11 cellular contexts compared by ENCODE assay signal in genomic region chr17:57665128-57665527, GRCh38.
DNase-seq lines count a peak whose midpoint lies in the region; ATAC-seq, FAIRE-seq and TF ChIP-seq lines count a peak whose summit lies in the region.
"Had no signal": no experiment of that assay in that cellular context is flagged by ENCODE, and none has a peak within 500 bp of the region (broad histone marks: within the 10 kb centered on the region; RNA-seq: fewer than 3 reads in every experiment).

No MANE protein-coding gene starts in this region.

- no peak for FAIRE-seq in H1 (lab: Jason Lieb, UNC)

- H2BK120ac ChIP-seq in H9 (ENCODE audit: low read depth, low read length, poor library complexity, severe bottlenecking) (no peak overlapping the region), H1 (replicated peaks; ENCODE audit: low read depth, low read length) (no peak overlapping the region)

- ATAC-seq in PC-3 = no peak
- ATAC-seq in HG03095 (IDR thresholded peaks at IDR 0.05; ENCODE audit: unreplicated experiment) = no peak

- H2BK5ac ChIP-seq in H9 (ENCODE audit: insufficient read length, low read length) = no peak overlapping the region
- no peak overlapping the region for H2BK5ac ChIP-seq in H1 (ENCODE audit: low read depth, low read length)

- H3K23ac ChIP-seq in H9 (ENCODE audit: insufficient read length, low read depth, low read length) = no peak overlapping the region
- no peak overlapping the region for H3K23ac ChIP-seq in H1 (ENCODE audit: insufficient read length)

- TF ChIP-seq POLR2A in H1 (IDR thresholded peaks at IDR 0.05; ENCODE audit: control extremely low read depth in 1 of 2, low read depth in 2 of 2, low read length in 2 of 2) = no peak
- no peak for TF ChIP-seq POLR2A in spleen (IDR thresholded peaks at IDR 0.05)

- H4K91ac ChIP-seq in H9 (ENCODE audit: insufficient read length, low read depth, low read length) (no peak overlapping the region), H1 (replicated peaks; ENCODE audit: insufficient read length, low read length) (no peak overlapping the region)

- H3K27ac Mint-ChIP-seq in H9 = peak overlapping the region; percentile 22 to 47 (median 24); a peak in 3 of 7 replicates

- H3K4me3 Mint-ChIP-seq in H9 = no peak overlapping the region

- H3F3A ChIP-seq in PC-3 (ENCODE audit: low read length, unreplicated experiment) (no peaks in the 10 kb centered on the region), PC-9 (ENCODE audit: insufficient read depth, low read depth) (peaks cover 5% of the 10 kb centered on the region)

- CTCF ChIA-PET in H1 (lab: Charles Lee; ENCODE audit: partially characterized antibody) = interaction anchor here (0.9 to 2.3 kb wide), 11 partner anchors 10 to 169 kb away, joined by 3 to 11 read pairs (median 3); no protein-coding TSS in a partner anchor
- CTCF ChIA-PET in PC-3 (lab: Charles Lee) = no interaction called here
- CTCF ChIA-PET in PC-9 (lab: Charles Lee) = no interaction called here

- H3K36me3 ChIP-seq in H1 (ENCODE audit: control insufficient read depth in 2 of 4, insufficient read depth in 4 of 4, low read length in 3 of 4) (no peaks in the 10 kb centered on the region), spleen (peaks cover 0 to 6% (median 0%) of the 10 kb centered on the region in 6 donors), PC-3 (ENCODE audit: low read depth, low read length) (no peaks in the 10 kb centered on the region), PC-9 (ENCODE audit: low read depth) (no peaks in the 10 kb centered on the region)
- H3K36me3 ChIP-seq: ascending aorta, right atrium auricular region had no signal

- intact Hi-C loops in spleen (cut with DNase I; ENCODE audit: low total_unique reads) (no loop called here), PC-3 (cut with micrococcal nuclease) (no loop called here), PC-9 (cut with micrococcal nuclease; ENCODE audit: unreplicated experiment) (no loop called here)

- TF ChIP-seq EP300 in H1 (IDR thresholded peaks at IDR 0.05; ENCODE audit: borderline replicate concordance in 1 of 2, low read depth in 2 of 2, low read length in 2 of 2) = no peak

- H3K9ac ChIP-seq in H9 (ENCODE audit: extremely low read depth, insufficient read length, low read length) = no peak overlapping the region
- no peak overlapping the region for H3K9ac ChIP-seq in H1 (replicated peaks in 1 of 4; ENCODE audit: extremely low read depth in 1 of 4, low read depth in 3 of 4, low read length in 3 of 4)
- no peak overlapping the region for H3K9ac ChIP-seq in PC-3 (ENCODE audit: low read length)

- no peaks in the 10 kb centered on the region for H3K9me3 Mint-ChIP-seq in H9

- H4K20me1 ChIP-seq in H9 (ENCODE audit: control insufficient read depth, insufficient read depth, insufficient read length) (no peaks in the 10 kb centered on the region), H1 (replicated peaks in 1 of 2; ENCODE audit: control insufficient read depth in 1 of 2, insufficient read depth in 2 of 2, low read length in 2 of 2) (no peaks in the 10 kb centered on the region), PC-3 (ENCODE audit: low read length) (no peaks in the 10 kb centered on the region), PC-9 (ENCODE audit: insufficient read depth) (no peaks in the 10 kb centered on the region)

- H3K9me3 ChIP-seq in H9 (ENCODE audit: control insufficient read depth, low read depth, low read length) (no peaks in the 10 kb centered on the region), H1 (ENCODE audit: insufficient read depth in 2 of 2, low read depth in 1 of 2, low read length in 1 of 2) (no peaks in the 10 kb centered on the region), spleen (no peaks in the 10 kb centered on the region), PC-3 (ENCODE audit: low read length) (no peaks in the 10 kb centered on the region), PC-9 (ENCODE audit: insufficient read depth, low read depth) (no peaks in the 10 kb centered on the region)
- H3K9me3 ChIP-seq: ascending aorta, right atrium auricular region had no signal

- H3K4me1 ChIP-seq in H9 (ENCODE audit: insufficient read depth, low read length) (peaks cover 3% of the 10 kb centered on the region; the same call in 1 of the 2 replicates), H1 (replicated peaks in 1 of 4; ENCODE audit: control insufficient read depth in 3 of 4, insufficient read depth in 4 of 4, low read length in 3 of 4) (peaks cover 14 to 24% (median 22%) of the 10 kb centered on the region in 4 experiments), spleen (peaks cover 0 to 59% (median 23%) of the 10 kb centered on the region in 6 donors), PC-3 (ENCODE audit: insufficient read depth, low read length) (peaks cover 20% of the 10 kb centered on the region), PC-9 (replicated peaks; ENCODE audit: insufficient read depth) (peaks cover 7% of the 10 kb centered on the region)

- H3K27me3 Mint-ChIP-seq in H9 (ENCODE audit: low read depth) = no peaks in the 10 kb centered on the region

- peak; percentile 59 for DNase-seq in H9
- DNase-seq in NCI-H510A (lab: John Stamatoyannopoulos, UW) = peak; percentile 11
- no peak for DNase-seq in H1 (ENCODE audit: low read depth in 1 of 2, low spot score in 2 of 2)
- peak; percentile 31 for DNase-seq in spleen
- DNase-seq in PC-3 = no peak
- DNase-seq in PC-9 = no peak
- DNase-seq: erythroblast, NCI-H226 had no signal

- H2BK12ac ChIP-seq in H9 (ENCODE audit: insufficient read length, low read depth, low read length) = no peak overlapping the region
- H2BK12ac ChIP-seq in H1 (ENCODE audit: low read depth, low read length) = peak overlapping the region; percentile 1; the same call in 1 of the 2 replicates

- POLR2A ChIA-PET in H1 (lab: Charles Lee; ENCODE audit: partially characterized antibody) (interaction anchor here (2.6 kb wide), 1 partner anchor 15 kb away, joined by 7 read pairs; no protein-coding TSS in a partner anchor), PC-3 (lab: Charles Lee; ENCODE audit: unreplicated experiment) (interaction anchor here (0.5 kb wide), 1 partner anchor 341 kb away, joined by 7 read pairs; no protein-coding TSS in a partner anchor), PC-9 (lab: Charles Lee; ENCODE audit: unreplicated experiment) (no interaction called here)

- no peak overlapping the region for H3K27ac ChIP-seq in H9 (ENCODE audit: insufficient read length, low read depth, low read length)
- no peak overlapping the region for H3K27ac ChIP-seq in H1 (ENCODE audit: low read depth, low read length)
- H3K27ac ChIP-seq in spleen = peak overlapping the region in 4 of 8 donors; percentile 4 to 63 (median 43)
- H3K27ac ChIP-seq in PC-3 (ENCODE audit: low read length) = no peak overlapping the region
- no peak overlapping the region for H3K27ac ChIP-seq in PC-9
- H3K27ac ChIP-seq: ascending aorta had no signal

- H3K4me2 ChIP-seq in H9 (ENCODE audit: insufficient read depth, insufficient read length, low read length) (no peak overlapping the region), H1 (ENCODE audit: insufficient read depth in 1 of 2, low read depth in 2 of 2, low read length in 2 of 2) (peak overlapping the region; percentile 22 to 31; a peak in 2 of 4 replicates), PC-3 (ENCODE audit: low read length) (no peak overlapping the region), PC-9 (no peak overlapping the region)

- no peak for TF ChIP-seq CTCF in H9 (conservative IDR thresholded peaks at IDR 0.05)
- TF ChIP-seq CTCF in H1 (IDR thresholded peaks at IDR 0.05; ENCODE audit: control extremely low read depth in 1 of 3, insufficient read depth in 1 of 3, low read depth in 1 of 3, low read length in 3 of 3) = no peak
- no peak for TF ChIP-seq CTCF in spleen (IDR thresholded peaks at IDR 0.05 in 8 of 11, conservative IDR thresholded peaks at IDR 0.05 in 3 of 11)
- no peak for TF ChIP-seq CTCF in PC-3 (conservative IDR thresholded peaks at IDR 0.05; ENCODE audit: low read depth, low read length)
- TF ChIP-seq CTCF in PC-9 (conservative IDR thresholded peaks at IDR 0.05) = no peak

- H2AFZ ChIP-seq in H9 (ENCODE audit: low read length) (no peak overlapping the region), H1 (ENCODE audit: low read length) (no peak overlapping the region), PC-3 (ENCODE audit: low read length) (no peak overlapping the region), PC-9 (no peak overlapping the region)

- H2BK20ac ChIP-seq in H9 (ENCODE audit: low read depth, low read length, poor library complexity, severe bottlenecking) (no peak overlapping the region), H1 (ENCODE audit: low read length) (no peak overlapping the region)

- H3K4ac ChIP-seq in H9 (ENCODE audit: low read depth, low read length) = no peak overlapping the region
- H3K4ac ChIP-seq in H1 (replicated peaks; ENCODE audit: insufficient read length, low read depth, low read length) = no peak overlapping the region

- H3K23me2 ChIP-seq in H9 (ENCODE audit: insufficient read length, low read depth, low read length, poor library complexity, severe bottlenecking) = no peaks in the 10 kb centered on the region
- peaks cover 2% of the 10 kb centered on the region; the same call in 1 of the 2 replicates for H3K23me2 ChIP-seq in H1 (ENCODE audit: low read depth, low read length)

- WGBS in H9 (ENCODE audit: extremely low coverage, insufficient read length, low lambda C conversion rate) = no CpG with 5 or more reads among the region's 5 CpGs
- 70% methylated on average over 5 of the region's 5 CpGs; no CpG with 5 or more reads in 1 of the 2 experiments for WGBS in H1 (ENCODE audit: extremely low coverage in 1 of 2, insufficient coverage in 1 of 2, insufficient read length in 1 of 2, insufficient replicate concordance in 2 of 2, low coverage in 1 of 2, low lambda C conversion rate in 2 of 2, missing lambda C conversion rate in 1 of 2), 2 experiments
- WGBS in spleen, 5 donors = 84 to 96% (median 88%) methylated on average over 4 to 5 of the region's 5 CpGs

- H3K27me3 ChIP-seq in H9 (ENCODE audit: insufficient read depth, low read length) (no peaks in the 10 kb centered on the region), H1 (replicated peaks in 1 of 4; ENCODE audit: control insufficient read depth in 3 of 4, extremely low read depth in 1 of 4, insufficient read depth in 3 of 4, low read length in 3 of 4) (no peaks in the 10 kb centered on the region), spleen (replicated peaks in 1 of 7) (no peaks in the 10 kb centered on the region), PC-3 (ENCODE audit: low read length) (no peaks in the 10 kb centered on the region), PC-9 (ENCODE audit: insufficient read depth, low read depth) (no peaks in the 10 kb centered on the region; the same call in 1 of the 2 replicates)
- H3K27me3 ChIP-seq: ascending aorta, right atrium auricular region had no signal

- peaks cover 53 to 62% of the 10 kb centered on the region in 2 experiments for H3K4me1 Mint-ChIP-seq in H9

- H4K8ac ChIP-seq in H9 (replicated peaks; ENCODE audit: insufficient read length, low read depth, low read length) (no peak overlapping the region), H1 (ENCODE audit: extremely low read depth, insufficient read depth, low read length) (no peak overlapping the region)

- no peak overlapping the region for H4K5ac ChIP-seq in H9 (ENCODE audit: insufficient read length, low read depth, low read length)
- no peak overlapping the region for H4K5ac ChIP-seq in H1 (ENCODE audit: insufficient read length, low read depth, low read length)

- H3K36me3 Mint-ChIP-seq in H9 (ENCODE audit: insufficient read depth in 1 of 3, low read depth in 3 of 3) = peaks cover 0 to 8% (median 0%) of the 10 kb centered on the region in 3 experiments; a peak in 2 of 7 replicates

- H2AK5ac ChIP-seq in H9 (ENCODE audit: insufficient read length, low read length) (no peak overlapping the region), H1 (ENCODE audit: low read depth, low read length) (0 out of 2 replicates have a peak overlapping the region, but pooled peaks have one; percentile 31)

- no peak for TF ChIP-seq RAD21 in H1 (IDR thresholded peaks at IDR 0.05 in 1 of 2, conservative IDR thresholded peaks at IDR 0.05 in 1 of 2; ENCODE audit: low read depth in 2 of 2, low read length in 2 of 2)

- H3K9me2 ChIP-seq in PC-3 (replicated peaks; ENCODE audit: low read length) = no peaks in the 10 kb centered on the region
- H3K9me2 ChIP-seq in PC-9 (ENCODE audit: insufficient read depth) = no peaks in the 10 kb centered on the region

- no peaks in the 10 kb centered on the region; the same call in 1 of the 2 replicates for H3K79me2 ChIP-seq in H9 (ENCODE audit: insufficient read depth, low read length)
- no peaks in the 10 kb centered on the region for H3K79me2 ChIP-seq in H1 (ENCODE audit: control insufficient read depth in 1 of 2, insufficient read depth in 2 of 2, low read length in 2 of 2)
- H3K79me2 ChIP-seq in PC-3 (ENCODE audit: low read length) = no peaks in the 10 kb centered on the region
- no peaks in the 10 kb centered on the region for H3K79me2 ChIP-seq in PC-9 (ENCODE audit: low read depth)

- H3K18ac ChIP-seq in H9 (ENCODE audit: insufficient read length, low read depth, low read length) (no peak overlapping the region), H1 (ENCODE audit: extremely low read depth, low read length) (0 out of 2 replicates have a peak overlapping the region, but pooled peaks have one; percentile 49)

- H3T11ph ChIP-seq in H9 (ENCODE audit: low read length) = no peak overlapping the region

- no TSS peak for BruUV-seq in PC-3 (replicated peaks; lab: Mats Ljungman, UMichigan)
- no TSS peak for BruUV-seq in PC-9 (replicated peaks; lab: Mats Ljungman, UMichigan)

- H3K14ac ChIP-seq in H9 (ENCODE audit: insufficient read depth, low read length) = no peak overlapping the region
- no peak overlapping the region for H3K14ac ChIP-seq in H1 (ENCODE audit: insufficient read length)

- no peak overlapping the region for H2BK15ac ChIP-seq in H9 (ENCODE audit: low read depth, low read length)
- H2BK15ac ChIP-seq in H1 (ENCODE audit: low read length) = peak overlapping the region; percentile 22; the same call in 1 of the 2 replicates

- H3K79me1 ChIP-seq in H9 (ENCODE audit: insufficient read depth, low read depth, low read length, poor library complexity, severe bottlenecking) = no peaks in the 10 kb centered on the region
- no peaks in the 10 kb centered on the region for H3K79me1 ChIP-seq in H1 (ENCODE audit: low read depth, low read length)

- H3K56ac ChIP-seq in H9 (ENCODE audit: insufficient read length, low read depth, low read length) (no peak overlapping the region), H1 (replicated peaks; ENCODE audit: insufficient read length, low read depth, low read length) (no peak overlapping the region)

- H3K4me3 ChIP-seq in H1 (ENCODE audit: extremely low read depth in 1 of 4, insufficient read depth in 2 of 4, low read depth in 3 of 4, low read length in 4 of 4) (no peak overlapping the region), spleen (no peak overlapping the region), PC-3 (ENCODE audit: low read length) (no peak overlapping the region), PC-9 (no peak overlapping the region)
- H3K4me3 ChIP-seq: ascending aorta, right atrium auricular region had no signal

Comparison
In these comparisons a context has a peak if more than half of its experiments do, and no peak if none do; other contexts are left out.
1. DNase-seq: peak in H9 (single experiment), NCI-H510A (single experiment) and spleen (single experiment); none in H1 (0 of 2), PC-3 (single experiment) and PC-9 (0 of 2).
2. H3K4me2 ChIP-seq: peak in H1 (2 of 2); none in H9 (single experiment), PC-3 (single experiment) and PC-9 (single experiment).